2 cellular contexts compared by ENCODE assay signal in the genomic region with DNA sequence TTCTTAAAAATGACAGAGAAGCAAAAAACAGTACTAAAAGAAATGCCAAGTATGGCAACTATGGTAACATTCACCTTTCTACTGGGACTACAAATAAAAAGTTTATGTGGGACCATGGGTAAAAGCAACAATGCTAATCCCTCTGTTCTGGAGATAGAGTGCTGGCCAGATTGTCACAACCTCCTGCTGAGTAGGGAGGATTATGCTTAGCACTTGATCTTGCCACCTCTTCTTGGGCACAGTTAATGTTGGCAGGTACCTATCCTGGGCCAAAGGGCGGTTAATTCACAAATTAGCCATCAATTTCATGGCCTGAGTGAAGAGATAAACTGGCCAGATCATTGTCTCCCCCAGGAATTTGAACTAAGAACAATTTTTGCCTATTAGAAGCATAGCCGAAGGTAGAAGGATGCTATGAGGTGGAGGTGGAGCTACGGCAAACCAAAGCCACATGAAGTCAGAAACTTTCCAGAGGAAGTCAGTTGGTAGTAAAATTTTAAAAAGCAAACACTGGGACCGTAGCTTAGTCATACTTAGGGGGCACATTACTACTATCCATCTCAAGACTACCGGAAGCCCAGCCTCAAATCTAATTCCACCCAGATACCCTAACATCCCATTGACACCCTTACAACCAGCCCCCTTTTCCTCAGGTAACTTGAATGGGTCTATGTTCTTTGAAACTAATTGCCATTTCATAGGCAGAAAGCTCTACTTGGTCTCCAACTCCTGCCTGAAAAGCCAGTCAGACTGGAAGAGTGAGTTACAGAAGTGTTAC.
TF ChIP-seq lines count a peak whose summit lies in the region.

No MANE protein-coding gene starts in this region.

TF ChIP-seq in SK-N-SH, 30 proteins besides CTCF, POLR2A, EP300 and RAD21 (continued from another document):
- TF ChIP-seq, protein P1, sequence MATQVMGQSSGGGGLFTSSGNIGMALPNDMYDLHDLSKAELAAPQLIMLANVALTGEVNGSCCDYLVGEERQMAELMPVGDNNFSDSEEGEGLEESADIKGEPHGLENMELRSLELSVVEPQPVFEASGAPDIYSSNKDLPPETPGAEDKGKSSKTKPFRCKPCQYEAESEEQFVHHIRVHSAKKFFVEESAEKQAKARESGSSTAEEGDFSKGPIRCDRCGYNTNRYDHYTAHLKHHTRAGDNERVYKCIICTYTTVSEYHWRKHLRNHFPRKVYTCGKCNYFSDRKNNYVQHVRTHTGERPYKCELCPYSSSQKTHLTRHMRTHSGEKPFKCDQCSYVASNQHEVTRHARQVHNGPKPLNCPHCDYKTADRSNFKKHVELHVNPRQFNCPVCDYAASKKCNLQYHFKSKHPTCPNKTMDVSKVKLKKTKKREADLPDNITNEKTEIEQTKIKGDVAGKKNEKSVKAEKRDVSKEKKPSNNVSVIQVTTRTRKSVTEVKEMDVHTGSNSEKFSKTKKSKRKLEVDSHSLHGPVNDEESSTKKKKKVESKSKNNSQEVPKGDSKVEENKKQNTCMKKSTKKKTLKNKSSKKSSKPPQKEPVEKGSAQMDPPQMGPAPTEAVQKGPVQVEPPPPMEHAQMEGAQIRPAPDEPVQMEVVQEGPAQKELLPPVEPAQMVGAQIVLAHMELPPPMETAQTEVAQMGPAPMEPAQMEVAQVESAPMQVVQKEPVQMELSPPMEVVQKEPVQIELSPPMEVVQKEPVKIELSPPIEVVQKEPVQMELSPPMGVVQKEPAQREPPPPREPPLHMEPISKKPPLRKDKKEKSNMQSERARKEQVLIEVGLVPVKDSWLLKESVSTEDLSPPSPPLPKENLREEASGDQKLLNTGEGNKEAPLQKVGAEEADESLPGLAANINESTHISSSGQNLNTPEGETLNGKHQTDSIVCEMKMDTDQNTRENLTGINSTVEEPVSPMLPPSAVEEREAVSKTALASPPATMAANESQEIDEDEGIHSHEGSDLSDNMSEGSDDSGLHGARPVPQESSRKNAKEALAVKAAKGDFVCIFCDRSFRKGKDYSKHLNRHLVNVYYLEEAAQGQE (IDR thresholded peaks at IDR 0.05; ENCODE audit: low read depth, low read length), result no peak
- TF ChIP-seq CHD2 (IDR thresholded peaks at IDR 0.05; ENCODE audit: low read length, partially characterized antibody), result no peak

TF ChIP-seq in SK-N-SH treated with all-trans-retinoic acid at 6 μM for 48 hours, 23 proteins besides CTCF, POLR2A, EP300 and RAD21 (continued from another document):
- TF ChIP-seq PATZ1 (CRISPR knock-in tag; IDR thresholded peaks at IDR 0.05; ENCODE audit: borderline replicate concordance) (no peak), ZFP3 (CRISPR knock-in tag; IDR thresholded peaks at IDR 0.05) (no peak), ISL1 (CRISPR knock-in tag; IDR thresholded peaks at IDR 0.05) (no peak), ZNF70 (CRISPR knock-in tag; IDR thresholded peaks at IDR 0.05) (no peak), ARNTL (CRISPR knock-in tag; IDR thresholded peaks at IDR 0.05; ENCODE audit: borderline replicate concordance, low read depth) (no peak), TCF4 (CRISPR knock-in tag; IDR thresholded peaks at IDR 0.05; ENCODE audit: borderline replicate concordance) (no peak), TOX (CRISPR knock-in tag; IDR thresholded peaks at IDR 0.05; ENCODE audit: borderline replicate concordance) (no peak), ZNF8 (CRISPR knock-in tag; IDR thresholded peaks at IDR 0.05) (no peak), SNAI2 (CRISPR knock-in tag; IDR thresholded peaks at IDR 0.05) (no peak), CSRNP3 (CRISPR knock-in tag; IDR thresholded peaks at IDR 0.05) (no peak), RARB (CRISPR knock-in tag; IDR thresholded peaks at IDR 0.05) (no peak), ZFP30 (CRISPR knock-in tag; IDR thresholded peaks at IDR 0.05) (no peak)
- TF ChIP-seq, protein P2, sequence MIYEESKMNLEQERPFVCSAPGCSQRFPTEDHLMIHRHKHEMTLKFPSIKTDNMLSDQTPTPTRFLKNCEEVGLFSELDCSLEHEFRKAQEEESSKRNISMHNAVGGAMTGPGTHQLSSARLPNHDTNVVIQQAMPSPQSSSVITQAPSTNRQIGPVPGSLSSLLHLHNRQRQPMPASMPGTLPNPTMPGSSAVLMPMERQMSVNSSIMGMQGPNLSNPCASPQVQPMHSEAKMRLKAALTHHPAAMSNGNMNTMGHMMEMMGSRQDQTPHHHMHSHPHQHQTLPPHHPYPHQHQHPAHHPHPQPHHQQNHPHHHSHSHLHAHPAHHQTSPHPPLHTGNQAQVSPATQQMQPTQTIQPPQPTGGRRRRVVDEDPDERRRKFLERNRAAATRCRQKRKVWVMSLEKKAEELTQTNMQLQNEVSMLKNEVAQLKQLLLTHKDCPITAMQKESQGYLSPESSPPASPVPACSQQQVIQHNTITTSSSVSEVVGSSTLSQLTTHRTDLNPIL (CRISPR knock-in tag; IDR thresholded peaks at IDR 0.05; ENCODE audit: low read depth), result no peak
TF ChIP-seq in SK-N-SH treated with all-trans-retinoic acid at 6 μM for 48 hours: peak in this region for 0.
